In genomic region chr9:76561887-76562286, GRCh38 we compare ENCODE assay signal across 15 cellular contexts.
DNase-seq lines count a peak whose midpoint lies in the region; ATAC-seq, FAIRE-seq and TF ChIP-seq lines count a peak whose summit lies in the region.
"Had no signal": no experiment of that assay in that cellular context is flagged by ENCODE, and none has a peak within 500 bp of the region (broad histone marks: within the 10 kb centered on the region; RNA-seq: fewer than 3 reads in every experiment).

No MANE protein-coding gene starts in this region.

- H3K36me3 ChIP-seq in RWPE2 (ENCODE audit: low read depth) (no peaks in the 10 kb centered on the region), skeletal muscle satellite cell (ENCODE audit: insufficient read depth, low read length) (no peaks in the 10 kb centered on the region)
- H3K36me3 ChIP-seq: heart left ventricle, right atrium auricular region, uterus had no signal

- peak; percentile 34 for ATAC-seq in GM19328 (IDR thresholded peaks at IDR 0.05; ENCODE audit: unreplicated experiment)
- ATAC-seq in HG02759 (IDR thresholded peaks at IDR 0.05; ENCODE audit: unreplicated experiment) = peak; percentile 27
- ATAC-seq in RWPE2 (ENCODE audit: low read depth) = no peak
- ATAC-seq: T-cell had no signal

- no peaks in the 10 kb centered on the region for H3K9me3 ChIP-seq in RWPE2 (ENCODE audit: severe bottlenecking)
- no peaks in the 10 kb centered on the region for H3K9me3 ChIP-seq in skeletal muscle satellite cell (replicated peaks; ENCODE audit: low read length)
- H3K9me3 ChIP-seq: heart left ventricle, right atrium auricular region, uterus had no signal

- no peak for FAIRE-seq in HTR-8/SVneo (lab: Jason Lieb, UNC)

- H3K4me3 ChIP-seq in RWPE2 (ENCODE audit: severe bottlenecking) = no peak overlapping the region
- H3K4me3 ChIP-seq in skeletal muscle satellite cell (ENCODE audit: low read length) = no peak overlapping the region
- H3K4me3 ChIP-seq: heart left ventricle, right atrium auricular region, uterus had no signal

- H3K27ac ChIP-seq in RWPE2 (ENCODE audit: poor library complexity, severe bottlenecking) = peak overlapping the region; percentile 8
- H3K27ac ChIP-seq: uterus had no signal

- peak overlapping the region; percentile 41 for H3K4me2 ChIP-seq in skeletal muscle satellite cell (ENCODE audit: low read length)

- TF ChIP-seq CTCF in RWPE2 (IDR thresholded peaks at IDR 0.05; ENCODE audit: poor library complexity, severe bottlenecking) = no peak

- H3K27me3 ChIP-seq in RWPE2 (ENCODE audit: insufficient read depth, poor library complexity, severe bottlenecking) = no peaks in the 10 kb centered on the region
- H3K27me3 ChIP-seq in skeletal muscle satellite cell (ENCODE audit: control insufficient read depth, insufficient read depth, low read length) = no peaks in the 10 kb centered on the region
- H3K27me3 ChIP-seq: heart left ventricle, right atrium auricular region, uterus had no signal

- peak overlapping the region; percentile 35 for H3K9ac ChIP-seq in skeletal muscle satellite cell (ENCODE audit: low read depth, low read length)

- H3K4me1 ChIP-seq in RWPE2 (ENCODE audit: insufficient read depth, poor library complexity, severe bottlenecking) = peaks cover 7% of the 10 kb centered on the region
- H3K4me1 ChIP-seq in skeletal muscle satellite cell (ENCODE audit: control insufficient read depth, insufficient read depth, low read length) = peaks cover 59% of the 10 kb centered on the region
- H3K4me1 ChIP-seq: uterus had no signal

- no peak for DNase-seq in RWPE2 (ENCODE audit: low spot score)
- DNase-seq in HTR-8/SVneo (ENCODE audit: insufficient read length, low spot score) = no peak
- no peak for DNase-seq in NCI-H1436 treated with DMSO at 0.1 percent for 48 hours (lab: John Stamatoyannopoulos, UW)
- no peak for DNase-seq in activated CD4-positive, alpha-beta T cell treated with anti-CD3 and anti-CD28 coated beads, Interleukin-2, amount 50 U/mL, for 48 hours
- no peak for DNase-seq in NCI-H1694 treated with DMSO at 0.1 percent for 48 hours (lab: John Stamatoyannopoulos, UW)
- DNase-seq: COR-L47, GOT3, heart left ventricle, NCI-H1417 treated with DMSO at 0.1 percent for 48 hours, T-cell, uterus had no signal
